Comparison of ENCODE assay signal across 8 cellular contexts in the genomic region with DNA sequence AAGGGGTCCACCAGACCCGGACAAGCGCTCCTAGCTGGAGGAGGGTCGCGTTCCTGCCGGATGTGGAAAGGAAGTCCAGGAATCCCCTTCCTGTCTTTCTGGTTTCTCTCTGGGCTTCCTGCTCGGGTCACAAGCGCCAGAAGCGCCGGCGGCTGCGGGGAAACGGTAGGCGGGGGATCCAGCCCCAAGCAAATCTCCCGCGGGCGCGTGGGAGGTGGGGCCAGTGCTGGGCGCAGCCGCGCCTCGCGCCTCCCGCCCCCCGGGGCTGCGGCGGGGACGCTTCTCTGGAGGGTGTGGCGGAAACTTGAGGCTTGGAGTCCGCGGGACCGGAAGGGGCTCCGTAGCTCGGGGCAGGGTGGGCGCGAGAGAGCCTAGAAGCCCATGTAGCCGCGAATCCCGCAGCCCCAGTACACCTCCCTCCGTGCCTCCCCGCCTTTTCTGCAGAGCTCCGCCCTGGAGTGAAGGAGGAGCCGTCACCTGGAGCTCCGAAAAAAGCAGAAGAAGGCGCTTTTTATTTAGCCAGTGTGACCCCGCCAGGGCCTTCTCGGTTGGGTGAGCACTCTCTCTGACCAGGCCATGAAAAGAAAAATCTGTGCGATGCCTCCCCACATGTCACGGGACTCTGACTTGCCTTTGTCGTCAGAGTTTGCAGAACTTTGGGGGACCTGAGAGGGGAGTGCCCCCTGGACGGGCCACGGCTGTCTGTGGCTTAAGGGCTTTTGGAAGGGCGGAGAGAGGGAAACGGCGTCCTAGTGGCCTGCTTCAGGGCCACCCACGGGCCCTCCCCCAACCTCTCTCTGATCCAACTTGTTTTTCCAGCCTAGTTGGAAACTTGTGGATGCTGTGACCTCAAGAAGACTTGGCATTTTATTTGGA.
DNase-seq lines count a peak whose midpoint lies in the region; ATAC-seq lines count a peak whose summit lies in the region.

No MANE protein-coding gene starts in this region.

- H3K27me3 Mint-ChIP-seq in central memory CD8-positive, alpha-beta T cell, result no peaks in the 10 kb centered on the region

- peaks cover 11% of the 10 kb centered on the region for H3K9me3 Mint-ChIP-seq in central memory CD8-positive, alpha-beta T cell

- ATAC-seq in GM18858 (IDR thresholded peaks at IDR 0.05; ENCODE audit: unreplicated experiment) (peak; percentile 42), HG03064 (IDR thresholded peaks at IDR 0.05; ENCODE audit: low read depth, unreplicated experiment) (peak; percentile 52)
- peak; percentile 75 for ATAC-seq in central memory CD8-positive, alpha-beta T cell (replicated peaks; ENCODE audit: extremely low read depth, poor library complexity, severe bottlenecking)

- peak; percentile 92 for DNase-seq in ACHN
- DNase-seq in NCI-H2196 treated with DMSO at 0.1 percent for 48 hours (lab: John Stamatoyannopoulos, UW; ENCODE audit: unreplicated experiment), result peak; percentile 34
- DNase-seq in activated CD4-positive, CD25-positive, alpha-beta regulatory T cell treated with anti-CD3 and anti-CD28 coated beads, Interleukin-2, amount 50 U/mL, for 16 hours (ENCODE audit: low read depth, low spot score), result peak; percentile 67
- DNase-seq in central memory CD8-positive, alpha-beta T cell (ENCODE audit: low spot score in 2 of 2), result peak; percentile 83 to 90
- DNase-seq in kidney glomerular epithelial cell (lab: John Stamatoyannopoulos, UW), result peak; percentile 79
- peak; percentile 63 to 80 for DNase-seq in stimulated activated CD4-positive, alpha-beta T cell treated with anti-CD3 and anti-CD28 coated beads, Interleukin-1b, Interleukin-23, amount 100 ng/mL, for 1 hour (ENCODE audit: low read depth in 2 of 2)

- peaks cover 37% of the 10 kb centered on the region for H3K36me3 Mint-ChIP-seq in central memory CD8-positive, alpha-beta T cell (ENCODE audit: insufficient read depth)

- peak overlapping the region; percentile 98 for H3K4me3 Mint-ChIP-seq in central memory CD8-positive, alpha-beta T cell

- in situ Hi-C loops in ACHN (cut with HindIII; ENCODE audit: low pct_ligation_motif_present, low pct_unique_long_range_greater_than_20kb, low sequenced_read_pairs), result no loop called here

- H3K4me1 Mint-ChIP-seq in central memory CD8-positive, alpha-beta T cell, result peaks cover 61% of the 10 kb centered on the region

- peak overlapping the region; percentile 97 for H3K27ac Mint-ChIP-seq in central memory CD8-positive, alpha-beta T cell (ENCODE audit: low read depth)

Comparison
In these comparisons a context has a peak if more than half of its experiments do, and no peak if none do; other contexts are left out.
1. Peak in every context shown above with its lines: DNase-seq and ATAC-seq.
2. DNase-seq: peak in every context shown above with its lines; median percentile 92 in ACHN; 86 in central memory CD8-positive, alpha-beta T cell; 79 in kidney glomerular epithelial cell; 72 in stimulated activated CD4-positive, alpha-beta T cell treated with anti-CD3 and anti-CD28 coated beads, Interleukin-1b, Interleukin-23, amount 100 ng/mL, for 1 hour; 67 in activated CD4-positive, CD25-positive, alpha-beta regulatory T cell treated with anti-CD3 and anti-CD28 coated beads, Interleukin-2, amount 50 U/mL, for 16 hours; 34 in NCI-H2196 treated with DMSO at 0.1 percent for 48 hours.